Comparison of ENCODE assay signal across 9 cellular contexts in the genomic region with DNA sequence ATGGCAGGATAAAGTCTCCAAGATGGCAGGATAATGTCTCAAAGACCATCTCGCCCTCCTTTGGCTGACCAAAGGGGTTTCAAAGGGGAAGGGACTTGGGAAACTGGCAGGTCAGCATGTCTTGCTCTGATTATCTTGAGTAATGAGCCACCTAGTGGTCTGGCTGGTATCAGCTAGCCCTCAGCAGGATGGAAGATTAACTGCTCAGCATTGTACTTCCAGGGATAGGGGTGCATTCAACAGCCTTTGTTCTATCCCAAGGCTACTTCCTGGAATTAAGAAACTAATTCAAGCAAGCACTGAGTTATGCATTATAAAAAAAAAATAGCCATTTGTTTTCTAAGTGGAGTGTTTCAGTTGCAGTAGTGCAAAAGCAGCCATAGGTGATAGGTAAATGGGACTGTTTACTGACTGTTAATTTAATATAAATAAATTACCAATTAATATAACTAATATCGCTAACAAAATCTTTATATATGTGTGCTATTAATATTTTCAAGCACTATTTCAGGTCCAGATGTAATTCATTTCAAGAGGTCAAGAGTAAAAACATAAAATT.
A peak's percentile ranks its signal among the peaks of the same experiment; 100 is the strongest.
DNase-seq lines count a peak whose midpoint lies in the region; ATAC-seq and TF ChIP-seq lines count a peak whose summit lies in the region.
"Had no signal": no experiment of that assay in that cellular context is flagged by ENCODE, and none has a peak within 500 bp of the region (broad histone marks: within the 10 kb centered on the region; RNA-seq: fewer than 3 reads in every experiment).

No MANE protein-coding gene starts in this region.

- H3K36me3 ChIP-seq in mammary epithelial cell (ENCODE audit: insufficient read depth, low read length), result no peaks in the 10 kb centered on the region
- H3K36me3 ChIP-seq: tibial artery had no signal

- no peak overlapping the region for H3K9ac ChIP-seq in mammary epithelial cell (ENCODE audit: insufficient read depth, low read length)

- H3K27me3 ChIP-seq in mammary epithelial cell (ENCODE audit: insufficient read depth, low read length), result no peaks in the 10 kb centered on the region
- H3K27me3 ChIP-seq: tibial artery had no signal

- DNase-seq in DMS153 (lab: John Stamatoyannopoulos, UW) (peak; percentile 19), NCI-H524 treated with DMSO at 0.1 percent for 48 hours (lab: John Stamatoyannopoulos, UW) (peak; percentile 32), mammary epithelial cell (no peak), midbrain (lab: John Stamatoyannopoulos, UW) (peak; percentile 33)
- no peak for DNase-seq in activated CD8-positive, alpha-beta memory T cell treated with anti-CD3 and anti-CD28 coated beads, Interleukin-2, amount 10 ng/mL, durations not matched to agents 7 days and 5 days

- H3K27ac Mint-ChIP-seq in activated CD8-positive, alpha-beta memory T cell treated with anti-CD3 and anti-CD28 coated beads, Interleukin-2, amount 10 ng/mL, durations not matched to agents 7 days and 5 days, result no peak overlapping the region

- BruUV-seq in mammary epithelial cell (replicated peaks; lab: Mats Ljungman, UMichigan), result no TSS peak

- H3K4me1 ChIP-seq in mammary epithelial cell (ENCODE audit: insufficient read depth, low read length), result no peaks in the 10 kb centered on the region
- H3K4me1 ChIP-seq: tibial artery had no signal

- no peak overlapping the region for H3K27ac ChIP-seq in mammary epithelial cell (ENCODE audit: insufficient read depth, low read depth, low read length)
- H3K27ac ChIP-seq: tibial artery had no signal

- no peaks in the 10 kb centered on the region for H3K79me2 ChIP-seq in mammary epithelial cell (ENCODE audit: insufficient read depth, low read length)

- 22% methylated on average over 2 of the region's 2 CpGs for WGBS in mammary epithelial cell (ENCODE audit: low coverage, missing lambda C conversion rate)

- no peaks in the 10 kb centered on the region for H3K4me1 Mint-ChIP-seq in activated CD8-positive, alpha-beta memory T cell treated with anti-CD3 and anti-CD28 coated beads, Interleukin-2, amount 10 ng/mL, durations not matched to agents 7 days and 5 days

- peak; percentile 23 to 36 for TF ChIP-seq CTCF in mammary epithelial cell (conservative IDR thresholded peaks at IDR 0.05 in 1 of 2, IDR thresholded peaks at IDR 0.05 in 1 of 2; ENCODE audit: extremely low read depth in 1 of 2, insufficient read depth in 1 of 2, low read depth in 1 of 2, low read length in 2 of 2)

- CTCF ChIA-PET in mammary epithelial cell (lab: Charles Lee; ENCODE audit: low non-redundant PET), result no interaction called here
- CTCF ChIA-PET in activated CD8-positive, alpha-beta memory T cell treated with anti-CD3 and anti-CD28 coated beads, Interleukin-2, amount 10 ng/mL, durations not matched to agents 7 days and 5 days (lab: Charles Lee), result no interaction called here

- no peaks in the 10 kb centered on the region for H4K20me1 ChIP-seq in mammary epithelial cell (ENCODE audit: insufficient read depth, low read length)

- no peak overlapping the region for H2AFZ ChIP-seq in mammary epithelial cell (ENCODE audit: low read depth, low read length)

- H3K9me3 ChIP-seq in mammary epithelial cell (replicated peaks; ENCODE audit: insufficient read depth, low read length), result peaks cover 5% of the 10 kb centered on the region
- H3K9me3 ChIP-seq: tibial artery had no signal

- no peaks in the 10 kb centered on the region for H3K27me3 Mint-ChIP-seq in activated CD8-positive, alpha-beta memory T cell treated with anti-CD3 and anti-CD28 coated beads, Interleukin-2, amount 10 ng/mL, durations not matched to agents 7 days and 5 days

- intact Hi-C loops in mammary epithelial cell (cut with micrococcal nuclease), result no loop called here

- H3K4me3 ChIP-seq in mammary epithelial cell (replicated peaks in 1 of 3; ENCODE audit: insufficient read depth in 1 of 3, low read depth in 2 of 3, low read length in 3 of 3), result no peak overlapping the region

- no peaks in the 10 kb centered on the region for H3K9me3 Mint-ChIP-seq in activated CD8-positive, alpha-beta memory T cell treated with anti-CD3 and anti-CD28 coated beads, Interleukin-2, amount 10 ng/mL, durations not matched to agents 7 days and 5 days (ENCODE audit: low read depth)

- ATAC-seq in HG02759 (IDR thresholded peaks at IDR 0.05; ENCODE audit: unreplicated experiment), result peak; percentile 70
- ATAC-seq in activated CD8-positive, alpha-beta memory T cell treated with anti-CD3 and anti-CD28 coated beads, Interleukin-2, amount 10 ng/mL, durations not matched to agents 7 days and 5 days, result no peak
- ATAC-seq in GM19467 (IDR thresholded peaks at IDR 0.05; ENCODE audit: unreplicated experiment), result no peak
- no peak for ATAC-seq in GM21737 (IDR thresholded peaks at IDR 0.05; ENCODE audit: unreplicated experiment)

- no peak overlapping the region for H3K4me2 ChIP-seq in mammary epithelial cell (ENCODE audit: insufficient read depth, low read depth, low read length)

- in situ Hi-C loops in mammary epithelial cell (cut with MboI; ENCODE audit: low sequenced_read_pairs in 2 of 2), result no loop called here

- no peak overlapping the region for H3K4me3 Mint-ChIP-seq in activated CD8-positive, alpha-beta memory T cell treated with anti-CD3 and anti-CD28 coated beads, Interleukin-2, amount 10 ng/mL, durations not matched to agents 7 days and 5 days

- dilution Hi-C loops in mammary epithelial cell (cut with HindIII; ENCODE audit: low sequenced_read_pairs), result no loop called here

- no peaks in the 10 kb centered on the region for H3K36me3 Mint-ChIP-seq in activated CD8-positive, alpha-beta memory T cell treated with anti-CD3 and anti-CD28 coated beads, Interleukin-2, amount 10 ng/mL, durations not matched to agents 7 days and 5 days

Comparison
In these comparisons a context has a peak if more than half of its experiments do, and no peak if none do; other contexts are left out.
1. DNase-seq: peak in DMS153 (single experiment), NCI-H524 treated with DMSO at 0.1 percent for 48 hours (single experiment) and midbrain (single experiment); none in mammary epithelial cell (single experiment) and activated CD8-positive, alpha-beta memory T cell treated with anti-CD3 and anti-CD28 coated beads, Interleukin-2, amount 10 ng/mL, durations not matched to agents 7 days and 5 days (single experiment).